ENCODE assay signal across 1 cellular context in genomic region chr19:51926784-51927741, GRCh38.
TF ChIP-seq lines count a peak whose summit lies in the region.

Gene ZNF613 (plus strand): TSS chr19:51927472. CDS start chr19:51936221, 8,749 bp downstream.

TF ChIP-seq in HepG2, 621 proteins besides CTCF, POLR2A, EP300 and RAD21 (continued from another document and continues in another):
- TF ChIP-seq ZBTB40 (IDR thresholded peaks at IDR 0.05) = no peak
- TF ChIP-seq ZBTB40 (CRISPR knock-in tag; IDR thresholded peaks at IDR 0.05) = no peak; the same call in 1 of the 2 replicates
- no peak for TF ChIP-seq ZNF33A (CRISPR knock-in tag; IDR thresholded peaks at IDR 0.05; ENCODE audit: borderline replicate concordance)
- TF ChIP-seq IRF9 (CRISPR knock-in tag; IDR thresholded peaks at IDR 0.05; ENCODE audit: borderline replicate concordance) = no peak
- no peak; the same call in 1 of the 2 replicates for TF ChIP-seq ZNF552 (CRISPR knock-in tag; IDR thresholded peaks at IDR 0.05; ENCODE audit: borderline replicate concordance)
- no peak for TF ChIP-seq ZNF263 (CRISPR knock-in tag; IDR thresholded peaks at IDR 0.05)
- TF ChIP-seq RARG (CRISPR knock-in tag; IDR thresholded peaks at IDR 0.05; ENCODE audit: low read depth) = no peak
- no peak for TF ChIP-seq MZF1 (CRISPR knock-in tag; IDR thresholded peaks at IDR 0.05; ENCODE audit: borderline replicate concordance)
- TF ChIP-seq POLR2AphosphoS2 (IDR thresholded peaks at IDR 0.05; ENCODE audit: low read depth, low read length) = no peak
- no peak for TF ChIP-seq ZNF781 (CRISPR knock-in tag; IDR thresholded peaks at IDR 0.05; ENCODE audit: borderline replicate concordance, not compliant biosample characterization)
- no peak for TF ChIP-seq FOXK2 (IDR thresholded peaks at IDR 0.05)
- no peak for TF ChIP-seq SP140L (CRISPR knock-in tag; IDR thresholded peaks at IDR 0.05; ENCODE audit: borderline replicate concordance)
- TF ChIP-seq ARNTL (CRISPR knock-in tag; IDR thresholded peaks at IDR 0.05) = no peak
- TF ChIP-seq HOXA7 (CRISPR knock-in tag; IDR thresholded peaks at IDR 0.05) = no peak
- TF ChIP-seq IRF2 (CRISPR knock-in tag; IDR thresholded peaks at IDR 0.05) = peak; percentile 95
- TF ChIP-seq TOPORS (CRISPR knock-in tag; IDR thresholded peaks at IDR 0.05) = no peak
- TF ChIP-seq IRF1 (CRISPR knock-in tag; IDR thresholded peaks at IDR 0.05; ENCODE audit: low read depth) = no peak
- no peak; the same call in 1 of the 2 replicates for TF ChIP-seq ZNF652 (CRISPR knock-in tag; IDR thresholded peaks at IDR 0.05; ENCODE audit: borderline replicate concordance, low read depth)
- 0 out of 2 replicates have a peak, but pooled peaks have one; percentile 25 for TF ChIP-seq ZNF503 (CRISPR knock-in tag; IDR thresholded peaks at IDR 0.05)
- no peak for TF ChIP-seq ZNF530 (CRISPR knock-in tag; IDR thresholded peaks at IDR 0.05; ENCODE audit: low read depth)
- no peak for TF ChIP-seq ZNF10 (CRISPR knock-in tag; IDR thresholded peaks at IDR 0.05; ENCODE audit: borderline replicate concordance, low read depth)
- TF ChIP-seq PRMT3 (CRISPR knock-in tag; IDR thresholded peaks at IDR 0.05; ENCODE audit: borderline replicate concordance, low read depth) = no peak
- TF ChIP-seq AGO2 (optimal IDR thresholded peaks at IDR 0.05; ENCODE audit: low read depth, low read length) = no peak
- peak; percentile 7; the same call in 1 of the 2 replicates for TF ChIP-seq TARDBP (CRISPR knock-in tag; IDR thresholded peaks at IDR 0.05)
- no peak for TF ChIP-seq TGIF2 (CRISPR knock-in tag; IDR thresholded peaks at IDR 0.05)
- no peak for TF ChIP-seq TBL1XR1 (IDR thresholded peaks at IDR 0.05; ENCODE audit: borderline replicate concordance, low read length, partially characterized antibody)
- no peak for TF ChIP-seq FUBP1 (CRISPR knock-in tag; IDR thresholded peaks at IDR 0.05; ENCODE audit: borderline replicate concordance)
- no peak for TF ChIP-seq ZNF563 (CRISPR knock-in tag; IDR thresholded peaks at IDR 0.05)
- TF ChIP-seq ZNF607 (CRISPR knock-in tag; IDR thresholded peaks at IDR 0.05; ENCODE audit: borderline replicate concordance) = no peak
- TF ChIP-seq RBAK (CRISPR knock-in tag; IDR thresholded peaks at IDR 0.05) = no peak
- no peak for TF ChIP-seq HNF4G (IDR thresholded peaks at IDR 0.05; ENCODE audit: borderline replicate concordance, low read depth, low read length)
- no peak for TF ChIP-seq HNF4G (CRISPR knock-in tag; IDR thresholded peaks at IDR 0.05; ENCODE audit: borderline replicate concordance, low read depth)
- TF ChIP-seq ZFP41 (CRISPR knock-in tag; IDR thresholded peaks at IDR 0.05; ENCODE audit: borderline replicate concordance) = no peak
- no peak for TF ChIP-seq CCDC6 (CRISPR knock-in tag; IDR thresholded peaks at IDR 0.05)
- no peak for TF ChIP-seq ZBTB42 (CRISPR knock-in tag; IDR thresholded peaks at IDR 0.05)
- no peak for TF ChIP-seq HNRNPUL1 (IDR thresholded peaks at IDR 0.05; ENCODE audit: low read depth, low read length)
- no peak for TF ChIP-seq FIP1L1 (IDR thresholded peaks at IDR 0.05; ENCODE audit: borderline replicate concordance, insufficient read depth, low read depth, low read length)
- TF ChIP-seq NR3C1 (CRISPR knock-in tag; IDR thresholded peaks at IDR 0.05) = no peak
- TF ChIP-seq HOXA5 (CRISPR knock-in tag; IDR thresholded peaks at IDR 0.05) = 0 out of 2 replicates have a peak, but pooled peaks have one; percentile 79
- no peak for TF ChIP-seq ZNF816 (CRISPR knock-in tag; IDR thresholded peaks at IDR 0.05; ENCODE audit: borderline replicate concordance)
- TF ChIP-seq PRDM10 (CRISPR knock-in tag; IDR thresholded peaks at IDR 0.05; ENCODE audit: low read depth) = no peak; the same call in 1 of the 2 replicates
- TF ChIP-seq SPEN (CRISPR knock-in tag; IDR thresholded peaks at IDR 0.05; ENCODE audit: low read depth) = peak; percentile 45; the same call in 1 of the 2 replicates
- TF ChIP-seq DR1 (CRISPR knock-in tag; IDR thresholded peaks at IDR 0.05) = no peak
- TF ChIP-seq ZNF562 (CRISPR knock-in tag; IDR thresholded peaks at IDR 0.05; ENCODE audit: borderline replicate concordance) = no peak
- no peak for TF ChIP-seq TCF7L2 (IDR thresholded peaks at IDR 0.05; ENCODE audit: low read depth, low read length)
- no peak for TF ChIP-seq MNT (IDR thresholded peaks at IDR 0.05)
- peak; percentile 28; the same call in 1 of the 2 replicates for TF ChIP-seq MIXL1 (CRISPR knock-in tag; IDR thresholded peaks at IDR 0.05)
